1 cellular context compared by ENCODE assay signal in genomic region chrX:115940888-115941332, GRCh38.
TF ChIP-seq lines count a peak whose summit lies in the region.

No MANE protein-coding gene starts in this region.

TF ChIP-seq in HepG2, 621 proteins besides CTCF, POLR2A, EP300 and RAD21 (continued from another document and continues in another):
- TF ChIP-seq ZNF646 (CRISPR knock-in tag; IDR thresholded peaks at IDR 0.05): no peak
- peak; percentile 5 for TF ChIP-seq TEAD3 (CRISPR knock-in tag; optimal IDR thresholded peaks at IDR 0.05; ENCODE audit: borderline replicate concordance)
- TF ChIP-seq SYNCRIP (IDR thresholded peaks at IDR 0.05; ENCODE audit: insufficient read depth, low read depth, low read length): no peak
- TF ChIP-seq HOXA9 (CRISPR knock-in tag; IDR thresholded peaks at IDR 0.05; ENCODE audit: borderline replicate concordance): no peak
- TF ChIP-seq GATAD2A (CRISPR knock-in tag; IDR thresholded peaks at IDR 0.05): peak; percentile 65
- no peak for TF ChIP-seq NR1H2 (CRISPR knock-in tag; IDR thresholded peaks at IDR 0.05; ENCODE audit: borderline replicate concordance, low read depth)
- TF ChIP-seq KMT2A (CRISPR knock-in tag; IDR thresholded peaks at IDR 0.05): no peak
- TF ChIP-seq ZNF564 (CRISPR knock-in tag; IDR thresholded peaks at IDR 0.05): no peak
- 0 out of 2 replicates have a peak, but pooled peaks have one; percentile 34 for TF ChIP-seq CREM (IDR thresholded peaks at IDR 0.05)
- TF ChIP-seq CREM (CRISPR knock-in tag; IDR thresholded peaks at IDR 0.05): no peak
- no peak for TF ChIP-seq ZNF772 (CRISPR knock-in tag; IDR thresholded peaks at IDR 0.05)
- no peak for TF ChIP-seq YEATS2 (CRISPR knock-in tag; IDR thresholded peaks at IDR 0.05; ENCODE audit: borderline replicate concordance)
- TF ChIP-seq XBP1 (CRISPR knock-in tag; IDR thresholded peaks at IDR 0.05): no peak
- no peak for TF ChIP-seq TOE1 (CRISPR knock-in tag; IDR thresholded peaks at IDR 0.05)
- TF ChIP-seq ATRX (CRISPR knock-in tag; IDR thresholded peaks at IDR 0.05; ENCODE audit: borderline replicate concordance): no peak
- TF ChIP-seq ZNF891 (CRISPR knock-in tag; IDR thresholded peaks at IDR 0.05): no peak
- no peak for TF ChIP-seq ZNF280D (CRISPR knock-in tag; IDR thresholded peaks at IDR 0.05)
- peak; percentile 38; the same call in 1 of the 2 replicates for TF ChIP-seq RARA (CRISPR knock-in tag; IDR thresholded peaks at IDR 0.05)
- TF ChIP-seq ZNF761 (CRISPR knock-in tag; conservative IDR thresholded peaks at IDR 0.05): no peak
- 0 out of 2 replicates have a peak, but pooled peaks have one; percentile 14 for TF ChIP-seq TARDBP (CRISPR knock-in tag; IDR thresholded peaks at IDR 0.05)
- no peak for TF ChIP-seq CC2D1A (CRISPR knock-in tag; IDR thresholded peaks at IDR 0.05)
- no peak for TF ChIP-seq POLR2AphosphoS5 (IDR thresholded peaks at IDR 0.05; ENCODE audit: low read depth, low read length)
- no peak for TF ChIP-seq GABPA (IDR thresholded peaks at IDR 0.05; ENCODE audit: low read depth, low read length)
- TF ChIP-seq GABPA (CRISPR knock-in tag; IDR thresholded peaks at IDR 0.05; ENCODE audit: low read depth): peak; percentile 60
- no peak for TF ChIP-seq HOXD1 (CRISPR knock-in tag; IDR thresholded peaks at IDR 0.05)
- no peak for TF ChIP-seq FIP1L1 (IDR thresholded peaks at IDR 0.05; ENCODE audit: borderline replicate concordance, insufficient read depth, low read depth, low read length)
- no peak for TF ChIP-seq HIVEP1 (CRISPR knock-in tag; IDR thresholded peaks at IDR 0.05)
- TF ChIP-seq ZNF788 (CRISPR knock-in tag; IDR thresholded peaks at IDR 0.05; ENCODE audit: borderline replicate concordance): peak; percentile 30; the same call in 1 of the 2 replicates
- TF ChIP-seq ZNF331 (CRISPR knock-in tag; IDR thresholded peaks at IDR 0.05): no peak; the same call in 1 of the 2 replicates
- no peak for TF ChIP-seq ZBTB25 (CRISPR knock-in tag; IDR thresholded peaks at IDR 0.05)
- TF ChIP-seq, protein P1, sequence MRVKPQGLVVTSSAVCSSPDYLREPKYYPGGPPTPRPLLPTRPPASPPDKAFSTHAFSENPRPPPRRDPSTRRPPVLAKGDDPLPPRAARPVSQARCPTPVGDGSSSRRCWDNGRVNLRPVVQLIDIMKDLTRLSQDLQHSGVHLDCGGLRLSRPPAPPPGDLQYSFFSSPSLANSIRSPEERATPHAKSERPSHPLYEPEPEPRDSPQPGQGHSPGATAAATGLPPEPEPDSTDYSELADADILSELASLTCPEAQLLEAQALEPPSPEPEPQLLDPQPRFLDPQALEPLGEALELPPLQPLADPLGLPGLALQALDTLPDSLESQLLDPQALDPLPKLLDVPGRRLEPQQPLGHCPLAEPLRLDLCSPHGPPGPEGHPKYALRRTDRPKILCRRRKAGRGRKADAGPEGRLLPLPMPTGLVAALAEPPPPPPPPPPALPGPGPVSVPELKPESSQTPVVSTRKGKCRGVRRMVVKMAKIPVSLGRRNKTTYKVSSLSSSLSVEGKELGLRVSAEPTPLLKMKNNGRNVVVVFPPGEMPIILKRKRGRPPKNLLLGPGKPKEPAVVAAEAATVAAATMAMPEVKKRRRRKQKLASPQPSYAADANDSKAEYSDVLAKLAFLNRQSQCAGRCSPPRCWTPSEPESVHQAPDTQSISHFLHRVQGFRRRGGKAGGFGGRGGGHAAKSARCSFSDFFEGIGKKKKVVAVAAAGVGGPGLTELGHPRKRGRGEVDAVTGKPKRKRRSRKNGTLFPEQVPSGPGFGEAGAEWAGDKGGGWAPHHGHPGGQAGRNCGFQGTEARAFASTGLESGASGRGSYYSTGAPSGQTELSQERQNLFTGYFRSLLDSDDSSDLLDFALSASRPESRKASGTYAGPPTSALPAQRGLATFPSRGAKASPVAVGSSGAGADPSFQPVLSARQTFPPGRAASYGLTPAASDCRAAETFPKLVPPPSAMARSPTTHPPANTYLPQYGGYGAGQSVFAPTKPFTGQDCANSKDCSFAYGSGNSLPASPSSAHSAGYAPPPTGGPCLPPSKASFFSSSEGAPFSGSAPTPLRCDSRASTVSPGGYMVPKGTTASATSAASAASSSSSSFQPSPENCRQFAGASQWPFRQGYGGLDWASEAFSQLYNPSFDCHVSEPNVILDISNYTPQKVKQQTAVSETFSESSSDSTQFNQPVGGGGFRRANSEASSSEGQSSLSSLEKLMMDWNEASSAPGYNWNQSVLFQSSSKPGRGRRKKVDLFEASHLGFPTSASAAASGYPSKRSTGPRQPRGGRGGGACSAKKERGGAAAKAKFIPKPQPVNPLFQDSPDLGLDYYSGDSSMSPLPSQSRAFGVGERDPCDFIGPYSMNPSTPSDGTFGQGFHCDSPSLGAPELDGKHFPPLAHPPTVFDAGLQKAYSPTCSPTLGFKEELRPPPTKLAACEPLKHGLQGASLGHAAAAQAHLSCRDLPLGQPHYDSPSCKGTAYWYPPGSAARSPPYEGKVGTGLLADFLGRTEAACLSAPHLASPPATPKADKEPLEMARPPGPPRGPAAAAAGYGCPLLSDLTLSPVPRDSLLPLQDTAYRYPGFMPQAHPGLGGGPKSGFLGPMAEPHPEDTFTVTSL (CRISPR knock-in tag; IDR thresholded peaks at IDR 0.05; ENCODE audit: borderline replicate concordance): peak; percentile 16; the same call in 1 of the 2 replicates
- TF ChIP-seq ZFP36L1 (CRISPR knock-in tag; IDR thresholded peaks at IDR 0.05): no peak
- TF ChIP-seq PPARG (CRISPR knock-in tag; conservative IDR thresholded peaks at IDR 0.05): no peak
- TF ChIP-seq, protein P2, sequence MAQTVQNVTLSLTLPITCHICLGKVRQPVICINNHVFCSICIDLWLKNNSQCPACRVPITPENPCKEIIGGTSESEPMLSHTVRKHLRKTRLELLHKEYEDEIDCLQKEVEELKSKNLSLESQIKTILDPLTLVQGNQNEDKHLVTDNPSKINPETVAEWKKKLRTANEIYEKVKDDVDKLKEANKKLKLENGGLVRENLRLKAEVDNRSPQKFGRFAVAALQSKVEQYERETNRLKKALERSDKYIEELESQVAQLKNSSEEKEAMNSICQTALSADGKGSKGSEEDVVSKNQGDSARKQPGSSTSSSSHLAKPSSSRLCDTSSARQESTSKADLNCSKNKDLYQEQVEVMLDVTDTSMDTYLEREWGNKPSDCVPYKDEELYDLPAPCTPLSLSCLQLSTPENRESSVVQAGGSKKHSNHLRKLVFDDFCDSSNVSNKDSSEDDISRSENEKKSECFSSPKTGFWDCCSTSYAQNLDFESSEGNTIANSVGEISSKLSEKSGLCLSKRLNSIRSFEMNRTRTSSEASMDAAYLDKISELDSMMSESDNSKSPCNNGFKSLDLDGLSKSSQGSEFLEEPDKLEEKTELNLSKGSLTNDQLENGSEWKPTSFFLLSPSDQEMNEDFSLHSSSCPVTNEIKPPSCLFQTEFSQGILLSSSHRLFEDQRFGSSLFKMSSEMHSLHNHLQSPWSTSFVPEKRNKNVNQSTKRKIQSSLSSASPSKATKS (CRISPR knock-in tag; IDR thresholded peaks at IDR 0.05): no peak
- no peak for TF ChIP-seq CREB1 (IDR thresholded peaks at IDR 0.05)
- peak; percentile 53; the same call in 1 of the 2 replicates for TF ChIP-seq CREB1 (CRISPR knock-in tag; IDR thresholded peaks at IDR 0.05)
- TF ChIP-seq, protein P3, sequence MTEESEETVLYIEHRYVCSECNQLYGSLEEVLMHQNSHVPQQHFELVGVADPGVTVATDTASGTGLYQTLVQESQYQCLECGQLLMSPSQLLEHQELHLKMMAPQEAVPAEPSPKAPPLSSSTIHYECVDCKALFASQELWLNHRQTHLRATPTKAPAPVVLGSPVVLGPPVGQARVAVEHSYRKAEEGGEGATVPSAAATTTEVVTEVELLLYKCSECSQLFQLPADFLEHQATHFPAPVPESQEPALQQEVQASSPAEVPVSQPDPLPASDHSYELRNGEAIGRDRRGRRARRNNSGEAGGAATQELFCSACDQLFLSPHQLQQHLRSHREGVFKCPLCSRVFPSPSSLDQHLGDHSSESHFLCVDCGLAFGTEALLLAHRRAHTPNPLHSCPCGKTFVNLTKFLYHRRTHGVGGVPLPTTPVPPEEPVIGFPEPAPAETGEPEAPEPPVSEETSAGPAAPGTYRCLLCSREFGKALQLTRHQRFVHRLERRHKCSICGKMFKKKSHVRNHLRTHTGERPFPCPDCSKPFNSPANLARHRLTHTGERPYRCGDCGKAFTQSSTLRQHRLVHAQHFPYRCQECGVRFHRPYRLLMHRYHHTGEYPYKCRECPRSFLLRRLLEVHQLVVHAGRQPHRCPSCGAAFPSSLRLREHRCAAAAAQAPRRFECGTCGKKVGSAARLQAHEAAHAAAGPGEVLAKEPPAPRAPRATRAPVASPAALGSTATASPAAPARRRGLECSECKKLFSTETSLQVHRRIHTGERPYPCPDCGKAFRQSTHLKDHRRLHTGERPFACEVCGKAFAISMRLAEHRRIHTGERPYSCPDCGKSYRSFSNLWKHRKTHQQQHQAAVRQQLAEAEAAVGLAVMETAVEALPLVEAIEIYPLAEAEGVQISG (CRISPR knock-in tag; IDR thresholded peaks at IDR 0.05): peak; percentile 48; the same call in 1 of the 2 replicates
- TF ChIP-seq NCOA1 (CRISPR knock-in tag; IDR thresholded peaks at IDR 0.05): no peak
